In the genomic region with DNA sequence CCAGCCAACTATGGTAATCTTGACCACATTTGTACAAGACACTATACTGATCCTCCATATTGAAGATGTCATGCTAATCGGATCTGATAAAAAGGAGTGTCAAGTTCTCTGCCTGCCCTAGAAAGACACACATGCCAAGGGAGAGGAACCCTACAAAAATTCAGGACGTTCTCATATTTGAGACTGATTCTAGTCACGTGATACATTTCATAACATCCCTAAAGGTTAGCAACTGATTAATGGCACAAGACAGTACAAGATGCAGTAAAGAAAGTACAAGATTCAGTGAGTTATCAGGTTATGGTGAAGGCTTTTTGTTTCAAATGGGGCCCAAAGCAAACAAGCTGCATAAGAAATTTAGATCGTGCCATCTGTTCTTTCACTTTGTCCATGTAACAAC, we compare ENCODE assay signal across 10 cellular contexts.
"Had no signal": no experiment of that assay in that cellular context is flagged by ENCODE, and none has a peak within 500 bp of the region (broad histone marks: within the 10 kb centered on the region; RNA-seq: fewer than 3 reads in every experiment).

No MANE protein-coding gene starts in this region.

- H3K27ac ChIP-seq: GM23248, HL-60, KMS-11 had no signal

- H3K36me3 ChIP-seq: HAP-1 had no signal

- ATAC-seq: HCT116 had no signal

- H3K4me3 ChIP-seq: GM23248, HAP-1 had no signal

- H3K9ac ChIP-seq: GM23248, KMS-11 had no signal

- H3K9me3 ChIP-seq: HAP-1 had no signal

- H2AFZ ChIP-seq: GM23248 had no signal

- DNase-seq: GM23248, GOT3, H7, HFFc6, IMR-90, KBM-7 had no signal

- H3K4me1 ChIP-seq: HAP-1 had no signal

- H3K4me2 ChIP-seq: KMS-11 had no signal
